8 cellular contexts compared by ENCODE assay signal in genomic region chr1:41670558-41670957, GRCh38.
DNase-seq lines count a peak whose midpoint lies in the region; ATAC-seq and TF ChIP-seq lines count a peak whose summit lies in the region.

No MANE protein-coding gene starts in this region.

- peak overlapping the region; percentile 97 for H2BK20ac ChIP-seq in IMR-90 (ENCODE audit: low read depth, low read length)

- peak overlapping the region; percentile 82 for H3K14ac ChIP-seq in IMR-90 (replicated peaks; ENCODE audit: low read depth, low read length)

- H3K9me3 ChIP-seq in IMR-90 (ENCODE audit: control insufficient read depth, insufficient read depth, low read length) (no peaks in the 10 kb centered on the region), lung (ENCODE audit: control insufficient read depth in 2 of 2, insufficient read depth in 1 of 2, low read length in 1 of 2) (no peaks in the 10 kb centered on the region), WERI-Rb-1 (ENCODE audit: severe bottlenecking) (no peaks in the 10 kb centered on the region)

- peak overlapping the region; percentile 2 for H3K27ac Mint-ChIP-seq in activated naive CD8-positive, alpha-beta T cell treated with anti-CD3 and anti-CD28 coated beads for 36 hours

- in situ Hi-C loops in IMR-90 (cut with MboI; ENCODE audit: low sequenced_read_pairs): no loop called here

- no CpG with 5 or more reads among the region's 4 CpGs for WGBS in IMR-90 (ENCODE audit: extremely low coverage in 2 of 2, insufficient read length in 1 of 2), 2 experiments
- WGBS in lung, 2 donors: 79 to 84% methylated on average over 4 of the region's 4 CpGs

- H3K4me2 ChIP-seq in IMR-90 (ENCODE audit: low read depth, low read length): no peak overlapping the region

- H2AK9ac ChIP-seq in IMR-90 (replicated peaks; ENCODE audit: low read depth, low read length, poor library complexity): peak overlapping the region; percentile 33

- TF ChIP-seq RAD21 in IMR-90 (IDR thresholded peaks at IDR 0.05; ENCODE audit: low read length): peak; percentile 27

- H3K27ac ChIP-seq in IMR-90 (ENCODE audit: insufficient read depth, low read length): peak overlapping the region; percentile 52
- H3K27ac ChIP-seq in lung (ENCODE audit: low read depth in 1 of 2, low read length in 1 of 2): no peak overlapping the region
- H3K27ac ChIP-seq in WERI-Rb-1: no peak overlapping the region

- H3K4me3 ChIP-seq in IMR-90 (ENCODE audit: insufficient read depth, low read depth, low read length) (no peak overlapping the region), lung (no peak overlapping the region), WERI-Rb-1 (ENCODE audit: low read depth, low read length) (no peak overlapping the region)

- no peak for TF ChIP-seq POLR2A in IMR-90 (IDR thresholded peaks at IDR 0.05; ENCODE audit: low read depth, low read length)

- H2AFZ ChIP-seq in IMR-90 (replicated peaks; ENCODE audit: low read length, poor library complexity): peak overlapping the region; percentile 48

- POLR2A ChIA-PET in IMR-90 (lab: Charles Lee; ENCODE audit: unreplicated experiment): no interaction called here

- H3K23ac ChIP-seq in IMR-90 (ENCODE audit: low read depth, low read length): no peak overlapping the region

- 0 out of 2 replicates have a peak overlapping the region, but pooled peaks have one; percentile 21 for H3K56ac ChIP-seq in IMR-90 (ENCODE audit: extremely low read depth, insufficient read depth, low read length)

- no peaks in the 10 kb centered on the region for H3K36me3 Mint-ChIP-seq in activated naive CD8-positive, alpha-beta T cell treated with anti-CD3 and anti-CD28 coated beads for 36 hours

- H2BK5ac ChIP-seq in IMR-90 (ENCODE audit: low read depth, low read length, poor library complexity, severe bottlenecking): peak overlapping the region; percentile 98

- no peak overlapping the region for H3K4me3 Mint-ChIP-seq in activated naive CD8-positive, alpha-beta T cell treated with anti-CD3 and anti-CD28 coated beads for 36 hours

- intact Hi-C loops in IMR-90 (cut with micrococcal nuclease): loop anchor here (5.0 kb wide), 1 partner anchor 93 kb away; no protein-coding TSS in a partner anchor

- H2BK120ac ChIP-seq in IMR-90 (ENCODE audit: low read depth, low read length): peak overlapping the region; percentile 94

- H2AK5ac ChIP-seq in IMR-90 (ENCODE audit: low read depth, low read length): peak overlapping the region; percentile 97

- no peaks in the 10 kb centered on the region for H4K20me1 ChIP-seq in IMR-90 (ENCODE audit: insufficient read depth, low read length)

- peaks cover 33% of the 10 kb centered on the region for H3K9me1 ChIP-seq in IMR-90 (ENCODE audit: insufficient read depth, low read length)

- peak overlapping the region; percentile 98 for H4K91ac ChIP-seq in IMR-90 (ENCODE audit: insufficient read depth, low read depth, low read length)

- peak overlapping the region; percentile 87 for H4K5ac ChIP-seq in IMR-90 (ENCODE audit: low read depth, low read length)

- H3K9me3 Mint-ChIP-seq in activated naive CD8-positive, alpha-beta T cell treated with anti-CD3 and anti-CD28 coated beads for 36 hours: no peaks in the 10 kb centered on the region

- H3K4me1 Mint-ChIP-seq in activated naive CD8-positive, alpha-beta T cell treated with anti-CD3 and anti-CD28 coated beads for 36 hours: peaks cover 85% of the 10 kb centered on the region

- no TSS peak for BruUV-seq in IMR-90 (replicated peaks; lab: Mats Ljungman, UMichigan)

- H3K18ac ChIP-seq in IMR-90 (ENCODE audit: low read depth, low read length): peak overlapping the region; percentile 96

- H3K27me3 ChIP-seq in IMR-90 (ENCODE audit: control insufficient read depth, insufficient read depth, low read length) (no peaks in the 10 kb centered on the region), lung (ENCODE audit: control insufficient read depth, insufficient read depth) (no peaks in the 10 kb centered on the region), WERI-Rb-1 (ENCODE audit: insufficient read depth, low read depth, severe bottlenecking) (no peaks in the 10 kb centered on the region)

- peak overlapping the region; percentile 62 to 93 for H4K8ac ChIP-seq in IMR-90 (ENCODE audit: low read depth in 2 of 2, low read length in 2 of 2)

- DNase-seq in AG20443 (ENCODE audit: low spot score) (peak; percentile 71), IMR-90 (peak; percentile 87), lung (ENCODE audit: low spot score) (no peak), WERI-Rb-1 (no peak), HK-2 (ENCODE audit: unreplicated experiment) (no peak)
- no peak for DNase-seq in activated naive CD8-positive, alpha-beta T cell treated with anti-CD3 and anti-CD28 coated beads for 36 hours
- no peak for DNase-seq in effector CD4-positive, alpha-beta T cell

- H3K4me1 ChIP-seq in IMR-90 (ENCODE audit: control insufficient read depth, insufficient read depth, low read length) (peaks cover 45% of the 10 kb centered on the region), lung (ENCODE audit: control insufficient read depth in 2 of 2, insufficient read depth in 2 of 2, low read length in 2 of 2) (peaks cover 0 to 12% of the 10 kb centered on the region in 2 donors)

- no peaks in the 10 kb centered on the region for H3K27me3 Mint-ChIP-seq in activated naive CD8-positive, alpha-beta T cell treated with anti-CD3 and anti-CD28 coated beads for 36 hours

- TF ChIP-seq CTCF in IMR-90 (conservative IDR thresholded peaks at IDR 0.05; ENCODE audit: low read depth, low read length) (no peak), lung (IDR thresholded peaks at IDR 0.05; ENCODE audit: control extremely low read depth, extremely low read depth) (no peak), WERI-Rb-1 (IDR thresholded peaks at IDR 0.05; ENCODE audit: low read depth, low read length) (no peak)

- peaks cover 0 to 12% of the 10 kb centered on the region in 2 experiments; a peak in 2 of 4 replicates for H3K79me1 ChIP-seq in IMR-90 (ENCODE audit: low read depth in 1 of 2, low read length in 2 of 2)

- CTCF ChIA-PET in IMR-90 (lab: Yijun Ruan, JAX): no interaction called here

- ATAC-seq in IMR-90 (ENCODE audit: low read depth): peak; percentile 65
- peak; percentile 30 for ATAC-seq in lung (ENCODE audit: insufficient read depth, low FRiP score)
- ATAC-seq in HG03378 (IDR thresholded peaks at IDR 0.05; ENCODE audit: unreplicated experiment): no peak

- no peaks in the 10 kb centered on the region for H3K36me3 ChIP-seq in IMR-90 (ENCODE audit: control insufficient read depth, insufficient read depth, low read length)
- no peaks in the 10 kb centered on the region for H3K36me3 ChIP-seq in lung (ENCODE audit: control insufficient read depth in 2 of 2, insufficient read depth in 2 of 2, low read length in 2 of 2)
- H3K36me3 ChIP-seq in WERI-Rb-1: no peaks in the 10 kb centered on the region

- H3K9ac ChIP-seq in IMR-90 (ENCODE audit: low read depth, low read length): no peak overlapping the region

- dilution Hi-C loops in IMR-90 (cut with HindIII; ENCODE audit: low sequenced_read_pairs, unreplicated experiment): no loop called here

- H2BK15ac ChIP-seq in IMR-90 (ENCODE audit: low read depth, low read length): peak overlapping the region; percentile 81; the same call in 1 of the 3 replicates

- peak overlapping the region; percentile 96 for H3K4ac ChIP-seq in IMR-90 (ENCODE audit: low read depth, low read length)

TF ChIP-seq in IMR-90, 13 proteins besides CTCF, POLR2A, EP300 and RAD21:
- no peak for TF ChIP-seq CHD1 (IDR thresholded peaks at IDR 0.05; ENCODE audit: low read depth, low read length)
- no peak for TF ChIP-seq SMC3 (IDR thresholded peaks at IDR 0.05; ENCODE audit: low read depth, low read length)
- TF ChIP-seq MAFK (IDR thresholded peaks at IDR 0.05; ENCODE audit: low read depth, low read length): no peak
- no peak for TF ChIP-seq ELK1 (IDR thresholded peaks at IDR 0.05; ENCODE audit: borderline replicate concordance, low read depth, low read length)
- peak; percentile 87 for TF ChIP-seq FOS (IDR thresholded peaks at IDR 0.05; ENCODE audit: low read depth, low read length)
- TF ChIP-seq MAZ (IDR thresholded peaks at IDR 0.05; ENCODE audit: borderline replicate concordance, low read depth, low read length): no peak
- no peak for TF ChIP-seq RFX5 (IDR thresholded peaks at IDR 0.05; ENCODE audit: low read depth, low read length)
- no peak for TF ChIP-seq MXI1 (IDR thresholded peaks at IDR 0.05; ENCODE audit: borderline replicate concordance, low read depth, low read length)
- peak; percentile 9; the same call in 1 of the 2 replicates for TF ChIP-seq BHLHE40 (IDR thresholded peaks at IDR 0.05; ENCODE audit: low read depth, low read length)
- peak; percentile 11 for TF ChIP-seq RCOR1 (IDR thresholded peaks at IDR 0.05; ENCODE audit: insufficient replicate concordance, low read length)
- no peak for TF ChIP-seq NFE2L2 (IDR thresholded peaks at IDR 0.05; ENCODE audit: low read depth, low read length)
- TF ChIP-seq CEBPB (IDR thresholded peaks at IDR 0.05; ENCODE audit: low read depth, low read length): no peak
- no peak for TF ChIP-seq USF2 (IDR thresholded peaks at IDR 0.05; ENCODE audit: low read depth, low read length)

Comparison
In these comparisons a context has a peak if more than half of its experiments do, and no peak if none do; other contexts are left out.
1. DNase-seq: peak in AG20443 (single experiment) and IMR-90 (single experiment); none in activated naive CD8-positive, alpha-beta T cell treated with anti-CD3 and anti-CD28 coated beads for 36 hours (single experiment), lung (single experiment), WERI-Rb-1 (single experiment), HK-2 (single experiment) and effector CD4-positive, alpha-beta T cell (single experiment).